ENCODE assay signal across 16 cellular contexts in the genomic region with DNA sequence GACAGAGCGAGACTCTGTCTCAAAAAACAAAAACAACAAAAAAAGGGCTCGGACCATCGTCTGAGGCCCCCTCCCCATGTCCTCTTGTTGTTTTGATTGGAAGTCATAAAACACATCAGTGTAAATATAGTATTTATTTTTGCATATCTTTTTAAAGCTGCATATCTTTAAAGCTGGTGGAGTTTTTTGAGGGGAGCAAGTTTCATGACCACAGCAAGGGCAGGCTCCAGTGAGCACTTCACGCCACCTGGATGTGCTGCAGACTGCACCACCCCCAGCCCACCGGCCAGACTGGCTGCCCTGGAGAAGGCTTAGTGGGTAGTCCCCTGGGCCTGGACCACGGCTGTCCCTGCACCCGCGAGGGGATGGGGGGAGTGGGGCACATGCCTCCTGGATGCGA. TPM values are rescaled to one million over a fixed set of nuclear protein-coding genes. Genes with fewer than 3 reads are reported as not detected.
DNase-seq lines count a peak whose midpoint lies in the region; ATAC-seq, FAIRE-seq and TF ChIP-seq lines count a peak whose summit lies in the region.
"Had no signal": no experiment of that assay in that cellular context is flagged by ENCODE, and none has a peak within 500 bp of the region (broad histone marks: within the 10 kb centered on the region; RNA-seq: fewer than 3 reads in every experiment).

No MANE protein-coding gene starts in this region.

- no peak overlapping the region for H3K4me3 Mint-ChIP-seq in T-cell

- CTCF ChIA-PET in OCI-LY7 (lab: Charles Lee; ENCODE audit: unreplicated experiment): interaction anchor here (0.6 to 1.5 kb wide), 3 partner anchors 25 to 29 kb away, joined by 3 to 5 read pairs (median 3); no protein-coding TSS in a partner anchor
- CTCF ChIA-PET in T-cell (lab: Charles Lee): interaction anchor here in 1 of 2 donors (0.6 kb wide), 1 partner anchor 152 kb away, joined by 3 read pairs; no protein-coding TSS in a partner anchor

- no peaks in the 10 kb centered on the region for H3K36me3 Mint-ChIP-seq in T-cell

- no peaks in the 10 kb centered on the region for H3K27me3 ChIP-seq in lower lobe of right lung (ENCODE audit: low read depth)
- H3K27me3 ChIP-seq in aorta (ENCODE audit: control insufficient read depth in 1 of 2, insufficient read depth in 2 of 2, low read length in 1 of 2): no peaks in the 10 kb centered on the region

- peaks cover 40% of the 10 kb centered on the region; the same call in 1 of the 2 replicates for H3K79me2 ChIP-seq in OCI-LY7 (ENCODE audit: insufficient read depth, low read depth, low read length)

- ATAC-seq in lower lobe of right lung (no peak), aorta (ENCODE audit: low FRiP score) (no peak), T-cell (replicated peaks in 1 of 4) (no peak), SK-N-SH treated with all-trans-retinoic acid at 6 μM for 48 hours (no peak)

- H4K20me1 ChIP-seq in OCI-LY7 (ENCODE audit: insufficient read depth, low read length): no peaks in the 10 kb centered on the region

- POLR2A ChIA-PET in OCI-LY7 (lab: Charles Lee): interaction anchor here (0.8 to 15.4 kb wide), 8 partner anchors 9 to 208 kb away, joined by 3 to 332 read pairs (median 4); partner anchors contain the start of gene BCL7A
- POLR2A ChIA-PET in T-cell (lab: Charles Lee): no interaction called here

- peak overlapping the region; percentile 100 for H3K27ac ChIP-seq in OCI-LY7 (ENCODE audit: low read depth, low read length, poor library complexity, severe bottlenecking)
- H3K27ac ChIP-seq in lower lobe of right lung: no peak overlapping the region
- H3K27ac ChIP-seq in aorta (ENCODE audit: low read depth in 1 of 2, low read length in 2 of 2): no peak overlapping the region
- H3K27ac ChIP-seq: KMS-11 had no signal

- peak overlapping the region; percentile 87 for H3K4me2 ChIP-seq in OCI-LY7 (ENCODE audit: low read length)
- H3K4me2 ChIP-seq: KMS-11 had no signal

- intact Hi-C loops in OCI-LY7 (cut with micrococcal nuclease; ENCODE audit: unreplicated experiment) (loop anchor here (1.0 to 10.0 kb wide), 3 partner anchors 29 to 1715 kb away; partner anchors contain the start of genes RNU4-1, RNU4-2 and SETD1B), lower lobe of right lung (cut with DNase I) (no loop called here), aorta (cut with DNase I) (loop anchor here in 1 of 2 donors (5.0 kb wide), 1 partner anchor 42 kb away; no protein-coding TSS in a partner anchor)

- H3K36me3 ChIP-seq in OCI-LY7 (ENCODE audit: insufficient read depth, low read length) (peaks cover 8% of the 10 kb centered on the region), lower lobe of right lung (no peaks in the 10 kb centered on the region), aorta (ENCODE audit: control insufficient read depth in 1 of 2, insufficient read depth in 2 of 2, low read length in 1 of 2) (no peaks in the 10 kb centered on the region)

- peaks cover 6% of the 10 kb centered on the region; the same call in 1 of the 2 replicates for H3K9me3 ChIP-seq in OCI-LY7 (ENCODE audit: low read length)
- no peaks in the 10 kb centered on the region for H3K9me3 ChIP-seq in lower lobe of right lung
- H3K9me3 ChIP-seq in aorta (ENCODE audit: control insufficient read depth, low read length): no peaks in the 10 kb centered on the region
- H3K9me3 ChIP-seq: Caco-2 had no signal

- DNase-seq in GM12891 (ENCODE audit: insufficient read length, low spot score) (no peak), OCI-LY7 (ENCODE audit: low spot score) (peak; percentile 93), lower lobe of right lung (peak; percentile 25), aorta (peak; percentile 15 to 61), kidney tubule cell (ENCODE audit: low spot score) (no peak), T-cell (no peak)
- DNase-seq: Caco-2, HCEC 1CT, NCI-H1105, NCI-H1694, NCI-H2107, NCI-H2227 treated with DMSO at 0.1 percent for 48 hours, NCI-H524, SHP77 treated with DMSO at 0.1 percent for 48 hours had no signal

- no peaks in the 10 kb centered on the region for H3K9me3 Mint-ChIP-seq in T-cell

- H3K4me1 ChIP-seq in OCI-LY7 (ENCODE audit: insufficient read depth, low read length, poor library complexity, severe bottlenecking) (peaks cover 96% of the 10 kb centered on the region), lower lobe of right lung (no peaks in the 10 kb centered on the region), aorta (ENCODE audit: control insufficient read depth in 1 of 2, insufficient read depth in 2 of 2, low read length in 2 of 2) (no peaks in the 10 kb centered on the region)
- H3K4me1 ChIP-seq: Caco-2 had no signal

- WGBS in aorta, 2 donors: 87 to 88% methylated on average over 9 of the region's 9 CpGs

- no peaks in the 10 kb centered on the region for H3K9me2 ChIP-seq in OCI-LY7 (ENCODE audit: insufficient read depth, low read length)

- H3K4me1 Mint-ChIP-seq in T-cell: peaks cover 14 to 26% (median 25%) of the 10 kb centered on the region in 3 donors

- peaks cover 0 to 11% of the 10 kb centered on the region in 2 donors for H3K27me3 Mint-ChIP-seq in T-cell

- peak; percentile 59 for FAIRE-seq in GM12891 (lab: Jason Lieb, UNC)

- TF ChIP-seq CTCF in OCI-LY7 (conservative IDR thresholded peaks at IDR 0.05; ENCODE audit: low read length) (no peak), lower lobe of right lung (IDR thresholded peaks at IDR 0.05) (no peak)

- no peak for TF ChIP-seq POLR2A in GM12891 (IDR thresholded peaks at IDR 0.05; ENCODE audit: low read depth, low read length)

- H3K4me3 ChIP-seq in OCI-LY7 (ENCODE audit: low read depth, low read length, poor library complexity, severe bottlenecking) (peak overlapping the region; percentile 22), lower lobe of right lung (no peak overlapping the region), aorta (ENCODE audit: low read length in 2 of 2) (no peak overlapping the region)

- H2AFZ ChIP-seq in OCI-LY7 (ENCODE audit: low read length): no peak overlapping the region

- BruUV-seq in OCI-LY7 (replicated peaks; lab: Mats Ljungman, UMichigan): no TSS peak

- no peak overlapping the region for H3K27ac Mint-ChIP-seq in T-cell

TF ChIP-seq in GM12891, 5 proteins besides CTCF, POLR2A, EP300 and RAD21:
- TF ChIP-seq POLR2AphosphoS5 (IDR thresholded peaks at IDR 0.05; ENCODE audit: low read depth, low read length): no peak
- TF ChIP-seq TAF1 (IDR thresholded peaks at IDR 0.05; ENCODE audit: low read depth, low read length): no peak
- TF ChIP-seq POU2F2 (IDR thresholded peaks at IDR 0.05; ENCODE audit: low read depth, low read length): no peak

TF ChIP-seq in SK-N-SH treated with all-trans-retinoic acid at 6 μM for 48 hours, 23 proteins besides CTCF, POLR2A, EP300 and RAD21 (continues in another document):
- TF ChIP-seq BACH2 (CRISPR knock-in tag; IDR thresholded peaks at IDR 0.05; ENCODE audit: borderline replicate concordance): no peak
- TF ChIP-seq RARB (CRISPR knock-in tag; IDR thresholded peaks at IDR 0.05): no peak
- TF ChIP-seq TOX (CRISPR knock-in tag; IDR thresholded peaks at IDR 0.05; ENCODE audit: borderline replicate concordance): no peak
- no peak for TF ChIP-seq ESRRG (CRISPR knock-in tag; IDR thresholded peaks at IDR 0.05)
- no peak for TF ChIP-seq OSR1 (CRISPR knock-in tag; IDR thresholded peaks at IDR 0.05)
- TF ChIP-seq ZC3H10 (CRISPR knock-in tag; IDR thresholded peaks at IDR 0.05): no peak
- TF ChIP-seq ARNTL (CRISPR knock-in tag; IDR thresholded peaks at IDR 0.05; ENCODE audit: borderline replicate concordance, low read depth): no peak
- TF ChIP-seq, protein P1, sequence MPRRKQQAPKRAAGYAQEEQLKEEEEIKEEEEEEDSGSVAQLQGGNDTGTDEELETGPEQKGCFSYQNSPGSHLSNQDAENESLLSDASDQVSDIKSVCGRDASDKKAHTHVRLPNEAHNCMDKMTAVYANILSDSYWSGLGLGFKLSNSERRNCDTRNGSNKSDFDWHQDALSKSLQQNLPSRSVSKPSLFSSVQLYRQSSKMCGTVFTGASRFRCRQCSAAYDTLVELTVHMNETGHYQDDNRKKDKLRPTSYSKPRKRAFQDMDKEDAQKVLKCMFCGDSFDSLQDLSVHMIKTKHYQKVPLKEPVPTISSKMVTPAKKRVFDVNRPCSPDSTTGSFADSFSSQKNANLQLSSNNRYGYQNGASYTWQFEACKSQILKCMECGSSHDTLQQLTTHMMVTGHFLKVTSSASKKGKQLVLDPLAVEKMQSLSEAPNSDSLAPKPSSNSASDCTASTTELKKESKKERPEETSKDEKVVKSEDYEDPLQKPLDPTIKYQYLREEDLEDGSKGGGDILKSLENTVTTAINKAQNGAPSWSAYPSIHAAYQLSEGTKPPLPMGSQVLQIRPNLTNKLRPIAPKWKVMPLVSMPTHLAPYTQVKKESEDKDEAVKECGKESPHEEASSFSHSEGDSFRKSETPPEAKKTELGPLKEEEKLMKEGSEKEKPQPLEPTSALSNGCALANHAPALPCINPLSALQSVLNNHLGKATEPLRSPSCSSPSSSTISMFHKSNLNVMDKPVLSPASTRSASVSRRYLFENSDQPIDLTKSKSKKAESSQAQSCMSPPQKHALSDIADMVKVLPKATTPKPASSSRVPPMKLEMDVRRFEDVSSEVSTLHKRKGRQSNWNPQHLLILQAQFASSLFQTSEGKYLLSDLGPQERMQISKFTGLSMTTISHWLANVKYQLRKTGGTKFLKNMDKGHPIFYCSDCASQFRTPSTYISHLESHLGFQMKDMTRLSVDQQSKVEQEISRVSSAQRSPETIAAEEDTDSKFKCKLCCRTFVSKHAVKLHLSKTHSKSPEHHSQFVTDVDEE (CRISPR knock-in tag; IDR thresholded peaks at IDR 0.05): no peak
- no peak for TF ChIP-seq PPARA (CRISPR knock-in tag; IDR thresholded peaks at IDR 0.05; ENCODE audit: borderline replicate concordance)
- TF ChIP-seq CSDC2 (CRISPR knock-in tag; IDR thresholded peaks at IDR 0.05): no peak
- no peak for TF ChIP-seq ISL1 (CRISPR knock-in tag; IDR thresholded peaks at IDR 0.05)
- no peak for TF ChIP-seq ZNF565 (CRISPR knock-in tag; conservative IDR thresholded peaks at IDR 0.05; ENCODE audit: low read depth)
- no peak for TF ChIP-seq ZFP30 (CRISPR knock-in tag; IDR thresholded peaks at IDR 0.05)
- no peak for TF ChIP-seq SNAI2 (CRISPR knock-in tag; IDR thresholded peaks at IDR 0.05)

RNA-seq across cellular contexts. Expression of gene BCL7A, which starts 11.9 kb away (rescaled TPM):
- polyA plus RNA-seq in GM12891 (2012; ENCODE audit: low read depth, missing spikeins): 5.2 TPM
- total RNA-seq in OCI-LY7 (2014; rRNA removed; shearing (Covaris generic)): 66.2 and 76.2 TPM in 2 replicates
- total RNA-seq in OCI-LY7 (2022): 84.7 and 100 TPM in 2 replicates
- 6.4 TPM for total RNA-seq in lower lobe of right lung
- total RNA-seq in aorta: 1 to 10 TPM; 6.2 to 6.3 TPM
- polyA plus RNA-seq in aorta: 1 to 10 TPM; 1.1 to 2.7 TPM
- 1 to 10 TPM; 5.3 to 7.4 (median 6.7) TPM for total RNA-seq in T-cell

Comparison
In these comparisons a context has a peak if more than half of its experiments do, and no peak if none do; other contexts are left out.
1. DNase-seq: peak in OCI-LY7 (single experiment), lower lobe of right lung (single experiment) and aorta (2 of 2); none in GM12891 (single experiment), kidney tubule cell (single experiment) and T-cell (0 of 34).